In the genomic region with DNA sequence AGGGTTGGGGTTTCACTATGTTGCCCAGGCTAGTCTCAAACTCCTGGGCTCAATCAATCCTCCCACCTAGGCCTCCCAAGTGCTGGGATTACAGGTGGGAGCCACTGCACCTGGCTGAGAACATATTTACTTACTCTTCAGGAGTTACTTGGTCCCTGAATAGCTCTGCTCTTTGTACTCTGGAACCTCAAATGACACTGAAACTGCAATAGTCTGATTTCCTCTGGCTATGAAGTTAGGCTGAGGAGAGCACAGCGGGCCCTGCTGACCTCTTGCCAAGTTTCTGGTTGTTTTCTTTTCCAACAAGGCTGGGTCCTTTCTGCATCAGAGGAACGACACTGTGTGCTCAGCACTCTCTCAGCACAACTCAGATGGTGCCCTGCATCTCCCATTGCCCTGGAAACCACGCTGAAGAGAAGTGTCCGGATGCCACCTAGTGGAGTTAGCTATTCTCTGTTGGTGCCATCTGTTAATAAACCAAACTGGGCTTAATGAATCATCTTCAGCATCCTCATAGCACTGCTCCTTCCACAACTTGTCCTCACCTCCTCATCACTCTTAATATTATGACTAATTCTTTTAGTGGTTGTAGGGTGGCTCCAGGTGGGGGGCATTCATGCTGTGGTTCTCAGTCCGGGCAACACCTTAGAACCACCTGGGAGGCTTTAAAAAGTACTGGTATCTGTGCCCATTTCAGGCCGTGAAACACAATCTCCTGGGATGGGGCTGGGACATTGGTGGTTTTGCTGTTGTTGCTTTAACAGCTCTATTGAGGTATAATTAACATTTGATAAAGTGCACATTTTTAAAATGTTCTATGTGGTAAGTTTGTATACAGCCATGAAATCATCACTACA, we compare ENCODE assay signal across 9 cellular contexts. TPM values are rescaled to one million over a fixed set of nuclear protein-coding genes. Genes with fewer than 3 reads are reported as not detected.
A peak's percentile ranks its signal among the peaks of the same experiment; 100 is the strongest.
DNase-seq lines count a peak whose midpoint lies in the region; ATAC-seq and TF ChIP-seq lines count a peak whose summit lies in the region.
"Had no signal": no experiment of that assay in that cellular context is flagged by ENCODE, and none has a peak within 500 bp of the region (broad histone marks: within the 10 kb centered on the region; RNA-seq: fewer than 3 reads in every experiment).

No MANE protein-coding gene starts in this region.

- peak; percentile 82 for ATAC-seq in GM18508 (IDR thresholded peaks at IDR 0.05; ENCODE audit: insufficient read depth, unreplicated experiment)
- ATAC-seq in HG02938 (IDR thresholded peaks at IDR 0.05; ENCODE audit: unreplicated experiment): peak; percentile 87

- peaks cover 14% of the 10 kb centered on the region for H3K4me1 Mint-ChIP-seq in brain

- peak overlapping the region; percentile 35 to 86 (median 83) for H3K27ac Mint-ChIP-seq in brain

- DNase-seq in AG08396 (ENCODE audit: low spot score) (peak; percentile 87), NCI-H146 (lab: John Stamatoyannopoulos, UW) (peak; percentile 72), T-helper 22 cell (ENCODE audit: low read depth) (peak; percentile 5), iris pigment epithelial cell (ENCODE audit: low read depth) (peak; percentile 77)
- peak; percentile 39 to 40 for DNase-seq in stimulated activated CD4-positive, alpha-beta T cell treated with anti-CD3 and anti-CD28 coated beads, Interleukin-15, amount 100 ng/mL, for 48 hours (ENCODE audit: low read depth in 2 of 2)

- H3K9me3 Mint-ChIP-seq in brain: peaks cover 0 to 3% (median 3%) of the 10 kb centered on the region in 5 experiments

- TF ChIP-seq CTCF in brain (conservative IDR thresholded peaks at IDR 0.05): peak; percentile 57 to 73

- no peaks in the 10 kb centered on the region for H3K27me3 Mint-ChIP-seq in brain

- peak overlapping the region in 1 of 5 experiments; percentile 64 for H3K4me3 Mint-ChIP-seq in brain

- no peaks in the 10 kb centered on the region for H3K36me3 Mint-ChIP-seq in brain

RNA-seq across cellular contexts. Expression of a gene that starts 8.2 kb away (rescaled TPM):
- 0.51 TPM for polyA plus RNA-seq in brain (ENCODE audit: insufficient read depth, low read depth, low replicate concordance)
- polyA plus RNA-seq: urinary bladder had no signal

RNA-seq across cellular contexts. Expression of a gene that starts 57.4 kb away (rescaled TPM):
- polyA plus RNA-seq in brain (ENCODE audit: insufficient read depth, low read depth, low replicate concordance): 8.1 TPM

Comparison
In these comparisons a context has a peak if more than half of its experiments do, and no peak if none do; other contexts are left out.
1. Peak in every context shown above with its lines: DNase-seq and ATAC-seq.
2. DNase-seq: peak in every context shown above with its lines; median percentile 87 in AG08396; 77 in iris pigment epithelial cell; 72 in NCI-H146; 40 in stimulated activated CD4-positive, alpha-beta T cell treated with anti-CD3 and anti-CD28 coated beads, Interleukin-15, amount 100 ng/mL, for 48 hours; 5 in T-helper 22 cell.